19 cellular contexts compared by ENCODE assay signal in genomic region chr12:76329606-76330005, GRCh38. TPM values are rescaled to one million over a fixed set of nuclear protein-coding genes. Genes with fewer than 3 reads are reported as not detected.
DNase-seq lines count a peak whose midpoint lies in the region; ATAC-seq, FAIRE-seq and TF ChIP-seq lines count a peak whose summit lies in the region.
"Had no signal": no experiment of that assay in that cellular context is flagged by ENCODE, and none has a peak within 500 bp of the region (broad histone marks: within the 10 kb centered on the region; RNA-seq: fewer than 3 reads in every experiment).

No MANE protein-coding gene starts in this region.

- no peak for FAIRE-seq in GM12878 (lab: Jason Lieb, UNC)
- FAIRE-seq in keratinocyte (lab: Jason Lieb, UNC) = peak; percentile 44

- H3K9me3 ChIP-seq in mammary epithelial cell (replicated peaks; ENCODE audit: insufficient read depth, low read length) = no peaks in the 10 kb centered on the region
- H3K9me3 ChIP-seq in GM12878 (replicated peaks; ENCODE audit: control insufficient read depth, insufficient read depth, low read length) = no peaks in the 10 kb centered on the region
- H3K9me3 ChIP-seq in keratinocyte (ENCODE audit: control insufficient read depth, low read depth, low read length) = no peaks in the 10 kb centered on the region
- H3K9me3 ChIP-seq: BLaER1, Peyer's patch had no signal

- H3K4me3 ChIP-seq in mammary epithelial cell (replicated peaks in 1 of 3; ENCODE audit: insufficient read depth in 1 of 3, low read depth in 2 of 3, low read length in 3 of 3) = no peak overlapping the region
- H3K4me3 ChIP-seq in GM12878 = no peak overlapping the region
- H3K4me3 ChIP-seq in keratinocyte (ENCODE audit: control insufficient read depth in 2 of 3, extremely low read depth in 1 of 3, insufficient read depth in 2 of 3, low read depth in 1 of 3, low read length in 3 of 3) = no peak overlapping the region
- H3K4me3 ChIP-seq: BLaER1, GM23338, Peyer's patch had no signal

- H4K20me1 ChIP-seq in mammary epithelial cell (ENCODE audit: insufficient read depth, low read length) = no peaks in the 10 kb centered on the region
- no peaks in the 10 kb centered on the region for H4K20me1 ChIP-seq in GM12878 (ENCODE audit: control insufficient read depth, insufficient read depth)
- H4K20me1 ChIP-seq in keratinocyte (ENCODE audit: control insufficient read depth, extremely low read depth, insufficient read depth, low read length) = no peaks in the 10 kb centered on the region
- H4K20me1 ChIP-seq: BLaER1 had no signal

- WGBS in mammary epithelial cell (ENCODE audit: low coverage, missing lambda C conversion rate) = 95% methylated on average over 5 of the region's 5 CpGs
- 92% methylated on average over 5 of the region's 5 CpGs for WGBS in GM12878 (ENCODE audit: insufficient coverage, insufficient replicate concordance, low lambda C conversion rate, missing lambda C conversion rate)

- H3K4me2 ChIP-seq in mammary epithelial cell (ENCODE audit: insufficient read depth, low read depth, low read length) = no peak overlapping the region
- no peak overlapping the region for H3K4me2 ChIP-seq in GM12878 (ENCODE audit: control insufficient read depth, insufficient read depth)
- peak overlapping the region; percentile 47 for H3K4me2 ChIP-seq in keratinocyte (ENCODE audit: control insufficient read depth, extremely low read depth, insufficient read depth, low read depth, low read length)
- H3K4me2 ChIP-seq: BLaER1, GM23338 had no signal

- dilution Hi-C loops in mammary epithelial cell (cut with HindIII; ENCODE audit: low sequenced_read_pairs) = loop anchor here (10.0 kb wide), 1 partner anchor 265 kb away; no protein-coding TSS in a partner anchor
- dilution Hi-C loops in keratinocyte (cut with MboI; ENCODE audit: extremely low pct_ligation_motif_present, low sequenced_read_pairs) = no loop called here

- intact Hi-C loops in MCF 10A (cut with micrococcal nuclease) (no loop called here), mammary epithelial cell (cut with micrococcal nuclease) (loop anchor here (5.0 kb wide), 1 partner anchor 247 kb away; the partner anchor contains the start of gene NAP1L1), GM12878 (cut with micrococcal nuclease; ENCODE audit: unreplicated experiment) (no loop called here)

- SMC1A ChIA-PET in GM12878 (lab: Charles Lee; ENCODE audit: uncharacterized antibody, unreplicated experiment) = interaction anchor here (0.8 kb wide), 1 partner anchor 747 kb away, joined by 3 read pairs; no protein-coding TSS in a partner anchor

- H3K36me3 Mint-ChIP-seq in MCF 10A (ENCODE audit: insufficient read depth, unreplicated experiment) = no peaks in the 10 kb centered on the region
- H3K36me3 Mint-ChIP-seq: CD8-positive, alpha-beta T cell had no signal

- H3K4me1 Mint-ChIP-seq in MCF 10A (ENCODE audit: insufficient read depth, unreplicated experiment) = peaks cover 11% of the 10 kb centered on the region
- H3K4me1 Mint-ChIP-seq: GM23338 had no signal

- H3K27ac Mint-ChIP-seq in MCF 10A (ENCODE audit: low read depth, unreplicated experiment) = peak overlapping the region; percentile 33
- H3K27ac Mint-ChIP-seq: CD8-positive, alpha-beta T cell; GM23338 had no signal

- no peaks in the 10 kb centered on the region for H3K9me1 ChIP-seq in keratinocyte (ENCODE audit: control insufficient read depth, extremely low read depth, insufficient read depth, low read length)

- no peaks in the 10 kb centered on the region for H3K27me3 Mint-ChIP-seq in MCF 10A (ENCODE audit: insufficient read depth, unreplicated experiment)

- RAD21 ChIA-PET in GM12878 (lab: Charles Lee; ENCODE audit: unreplicated experiment) = no interaction called here

- peaks cover 6% of the 10 kb centered on the region for H3K9me3 Mint-ChIP-seq in MCF 10A (ENCODE audit: unreplicated experiment)
- H3K9me3 Mint-ChIP-seq: CD8-positive, alpha-beta T cell had no signal

- H3K36me3 ChIP-seq in mammary epithelial cell (ENCODE audit: insufficient read depth, low read length) (no peaks in the 10 kb centered on the region), GM12878 (ENCODE audit: control insufficient read depth in 2 of 2, insufficient read depth in 2 of 2, low read length in 1 of 2) (no peaks in the 10 kb centered on the region), keratinocyte (ENCODE audit: control insufficient read depth in 2 of 2, extremely low read depth in 1 of 2, insufficient read depth in 2 of 2, low read length in 2 of 2) (no peaks in the 10 kb centered on the region)
- H3K36me3 ChIP-seq: BLaER1, Peyer's patch had no signal

- in situ Hi-C loops in mammary epithelial cell (cut with MboI; ENCODE audit: low sequenced_read_pairs in 2 of 2) (no loop called here), GM12878 (cut with MboI) (no loop called here)

- no peak for TF ChIP-seq RAD21 in GM12878 (IDR thresholded peaks at IDR 0.05; ENCODE audit: insufficient read depth, low read depth, low read length)

- no peak for TF ChIP-seq CTCF in MCF 10A (IDR thresholded peaks at IDR 0.05; ENCODE audit: unreplicated experiment)
- TF ChIP-seq CTCF in mammary epithelial cell (conservative IDR thresholded peaks at IDR 0.05 in 1 of 2, IDR thresholded peaks at IDR 0.05 in 1 of 2; ENCODE audit: extremely low read depth in 1 of 2, insufficient read depth in 1 of 2, low read depth in 1 of 2, low read length in 2 of 2) = no peak
- TF ChIP-seq CTCF in GM12878 (IDR thresholded peaks at IDR 0.05 in 2 of 3, conservative IDR thresholded peaks at IDR 0.05 in 1 of 3; ENCODE audit: control insufficient read depth in 2 of 3, extremely low read depth in 1 of 3, insufficient read depth in 1 of 3, low read depth in 3 of 3, low read length in 3 of 3) = no peak
- TF ChIP-seq CTCF in keratinocyte (optimal IDR thresholded peaks at IDR 0.05 in 1 of 3, IDR thresholded peaks at IDR 0.05 in 1 of 3, conservative IDR thresholded peaks at IDR 0.05 in 1 of 3; ENCODE audit: extremely low read depth in 1 of 3, insufficient read depth in 2 of 3, low read length in 3 of 3) = no peak

- BruUV-seq in MCF 10A (replicated peaks; lab: Mats Ljungman, UMichigan) (no TSS peak), mammary epithelial cell (replicated peaks; lab: Mats Ljungman, UMichigan) (no TSS peak), GM12878 (replicated peaks; lab: Mats Ljungman, UMichigan) (no TSS peak)

- TF ChIP-seq POLR2A in GM12878 (IDR thresholded peaks at IDR 0.05; ENCODE audit: low read depth, low read length) = no peak

- peaks cover 13% of the 10 kb centered on the region for H3K4me1 ChIP-seq in mammary epithelial cell (ENCODE audit: insufficient read depth, low read length)
- no peaks in the 10 kb centered on the region for H3K4me1 ChIP-seq in GM12878 (ENCODE audit: control insufficient read depth, insufficient read depth, low read length)
- H3K4me1 ChIP-seq in keratinocyte (ENCODE audit: control insufficient read depth, extremely low read depth, insufficient read depth, low read length) = peaks cover 15% of the 10 kb centered on the region
- H3K4me1 ChIP-seq: BLaER1, Peyer's patch had no signal

- H3K27ac ChIP-seq in mammary epithelial cell (ENCODE audit: insufficient read depth, low read depth, low read length) = no peak overlapping the region
- H3K27ac ChIP-seq in GM12878 (ENCODE audit: control insufficient read depth, insufficient read depth) = no peak overlapping the region
- H3K27ac ChIP-seq in keratinocyte (ENCODE audit: control insufficient read depth, insufficient read depth, low read length) = peak overlapping the region; percentile 65
- H3K27ac ChIP-seq: BLaER1, Peyer's patch had no signal

- H2AFZ ChIP-seq in mammary epithelial cell (ENCODE audit: low read depth, low read length) (no peak overlapping the region), GM12878 (ENCODE audit: control insufficient read depth, low read depth, low read length) (no peak overlapping the region), keratinocyte (ENCODE audit: control insufficient read depth, low read length) (no peak overlapping the region)
- H2AFZ ChIP-seq: GM23338 had no signal

- ATAC-seq in GM12878 = no peak
- ATAC-seq: CD8-positive, alpha-beta T cell; GM23338 had no signal

- DNase-seq in MCF 10A (ENCODE audit: unreplicated experiment) = no peak
- no peak for DNase-seq in mammary epithelial cell
- no peak for DNase-seq in GM12878 (ENCODE audit: low read depth, low spot score)
- DNase-seq in keratinocyte (ENCODE audit: low read depth, low spot score) = no peak
- DNase-seq in cerebellar cortex (ENCODE audit: low spot score) = no peak
- no peak for DNase-seq in occipital lobe (lab: John Stamatoyannopoulos, UW)
- no peak for DNase-seq in HuH-7.5 (ENCODE audit: low spot score)
- DNase-seq in NOMO-1 treated with DMSO at 0.1 percent for 48 hours (lab: John Stamatoyannopoulos, UW; ENCODE audit: unreplicated experiment) = no peak
- DNase-seq: CD8-positive, alpha-beta T cell; DMS79 treated with DMSO at 0.1 percent for 48 hours; Karpas-422; MM.1S; NCI-H1092 treated with DMSO at 0.1 percent for 48 hours; NCI-H2227 treated with DMSO at 0.1 percent for 48 hours; NCI-H524; Peyer's patch; Right ventricle myocardium superior had no signal

- no peak overlapping the region for H3K9ac ChIP-seq in mammary epithelial cell (ENCODE audit: insufficient read depth, low read length)
- H3K9ac ChIP-seq in GM12878 (ENCODE audit: control insufficient read depth, insufficient read depth, low read length) = no peak overlapping the region
- H3K9ac ChIP-seq in keratinocyte (ENCODE audit: control insufficient read depth, extremely low read depth, insufficient read depth, low read length) = no peak overlapping the region
- H3K9ac ChIP-seq: BLaER1 had no signal

- POLR2A ChIA-PET in MCF 10A (lab: Yijun Ruan, JAX) (interaction anchor here (1.3 kb wide), 1 partner anchor 18 kb away, joined by 5 read pairs; the partner anchor contains the start of gene BBS10), GM12878 (lab: Charles Lee) (no interaction called here)

- H3K79me2 ChIP-seq in mammary epithelial cell (ENCODE audit: insufficient read depth, low read length) = no peaks in the 10 kb centered on the region
- H3K79me2 ChIP-seq in GM12878 (ENCODE audit: control insufficient read depth, insufficient read depth, low read length) = no peaks in the 10 kb centered on the region
- H3K79me2 ChIP-seq in keratinocyte (ENCODE audit: control insufficient read depth, insufficient read depth, low read length) = no peaks in the 10 kb centered on the region

- no peaks in the 10 kb centered on the region for H3K27me3 ChIP-seq in mammary epithelial cell (ENCODE audit: insufficient read depth, low read length)
- no peaks in the 10 kb centered on the region; a peak in 1 of 4 replicates for H3K27me3 ChIP-seq in GM12878 (replicated peaks in 1 of 2; ENCODE audit: control insufficient read depth in 2 of 2, insufficient read depth in 2 of 2, low read length in 1 of 2)
- H3K27me3 ChIP-seq in keratinocyte (ENCODE audit: control insufficient read depth, extremely low read depth, insufficient read depth, low read length) = no peaks in the 10 kb centered on the region
- H3K27me3 ChIP-seq: BLaER1, Peyer's patch had no signal

- H3K4me3 Mint-ChIP-seq in MCF 10A (ENCODE audit: unreplicated experiment) = no peak overlapping the region
- H3K4me3 Mint-ChIP-seq: CD8-positive, alpha-beta T cell; GM23338 had no signal

- TF ChIP-seq EP300 in GM12878 (IDR thresholded peaks at IDR 0.05; ENCODE audit: borderline replicate concordance in 1 of 2, control insufficient read depth in 1 of 2, low read depth in 2 of 2, low read length in 2 of 2) = no peak

- CTCF ChIA-PET in MCF 10A (lab: Yijun Ruan, JAX) = interaction anchor here (0.6 to 1.3 kb wide), 2 partner anchors 18 to 265 kb away, joined by 3 read pairs; no protein-coding TSS in a partner anchor
- CTCF ChIA-PET in mammary epithelial cell (lab: Charles Lee; ENCODE audit: low non-redundant PET) = no interaction called here
- CTCF ChIA-PET in GM12878 (lab: Yijun Ruan, JAX) = no interaction called here

RNA-seq across cellular contexts. Expression of gene BBS10, which starts 18.6 kb away (rescaled TPM):
- total RNA-seq in MCF 10A (2022) (5.9 and 10.2 TPM in 2 replicates), mammary epithelial cell (10 to 100 TPM in 1 of 2 donors, 1 to 10 TPM in 1; 7.6 to 10.7 TPM), GM12878 (2014; rRNA removed) (5.5 and 6.5 TPM in 2 replicates), GM12878 (2014; rRNA removed; fragmentation: Illumina TruSeq; extraction: Trizol) (6.0 and 6.3 TPM in 2 replicates), GM12878 (2021) (4.2 and 5.2 TPM in 2 replicates), occipital lobe (44.3 TPM)
- polyA plus RNA-seq in mammary epithelial cell (3.3 TPM), GM12878 (2011; rRNA removed) (9.8 and 15.9 TPM in 2 replicates), GM12878 (2014; fragmentation: Illumina TruSeq; extraction: Trizol) (6.5 and 9.2 TPM in 2 replicates), GM12878 (2014; fragmentation: Nextera tagmentation; extraction: Ambion mirVana) (1 to 10 TPM; 1.2 to 1.5 TPM), GM12878 (2014; rRNA removed) (3.9 and 5.4 TPM in 2 replicates), GM12878 (2016; fragmentation: Nextera tagmentation; extraction: Ambion mirVana) (1 to 10 TPM; 6.3 to 7.8 TPM), keratinocyte (4.9 to 11.5 TPM (median 9.1 TPM) in 3 replicates)
- polyA minus RNA-seq in mammary epithelial cell (2.2 TPM), keratinocyte (0.66 to 7.3 TPM (median 3.7 TPM) in 3 replicates)
- 9.6 and 9.7 TPM in 2 replicates for total RNA-seq in GM12878 (2013; cell fraction: nucleolus; rRNA removed)
- polyA plus RNA-seq in GM12878 (2011; ENCODE audit: low read depth) = 0.79 TPM
- polyA plus RNA-seq in GM12878 (2011; cell fraction: cytosol; rRNA removed) = 2.4 and 2.7 TPM in 2 replicates
- 4.6 and 6.1 TPM in 2 replicates for polyA plus RNA-seq in GM12878 (2011; cell fraction: nucleus; rRNA removed)
- 1.6 and 3.1 TPM in 2 replicates for polyA plus RNA-seq in GM12878 (2012)
- 2.6 and 4.5 TPM in 2 replicates for polyA minus RNA-seq in GM12878 (2011; rRNA and poly(A)+ RNA removed)
- 1.3 and 2.6 TPM in 2 replicates for polyA minus RNA-seq in GM12878 (2011; cell fraction: cytosol; rRNA and poly(A)+ RNA removed)
- 5.4 and 7.7 TPM in 2 replicates for polyA minus RNA-seq in GM12878 (2011; cell fraction: nucleus; rRNA and poly(A)+ RNA removed)
- 1.9 TPM for polyA plus RNA-seq in keratinocyte (2011; ENCODE audit: low read depth)
- 2.7 and 7.6 TPM in 2 replicates for polyA plus RNA-seq in keratinocyte (2011; cell fraction: cytosol; rRNA removed)
- 10.8 and 15.6 TPM in 2 replicates for polyA plus RNA-seq in keratinocyte (2011; cell fraction: nucleus; rRNA removed)
- polyA plus RNA-seq in keratinocyte (2012; ENCODE audit: low replicate concordance) = 4.2 and 5.0 TPM in 2 replicates
- 5.0 TPM for polyA minus RNA-seq in keratinocyte (2011; cell fraction: cytosol; rRNA and poly(A)+ RNA removed)
- 7.5 and 14.4 TPM in 2 replicates for polyA minus RNA-seq in keratinocyte (2011; cell fraction: nucleus; rRNA and poly(A)+ RNA removed)
